In genomic region chr22:37944423-37944822, GRCh38 we compare ENCODE assay signal across 19 cellular contexts. TPM values are rescaled to one million over a fixed set of nuclear protein-coding genes. Genes with fewer than 3 reads are reported as not detected.
"Had no signal": no experiment of that assay in that cellular context is flagged by ENCODE, and none has a peak within 500 bp of the region (broad histone marks: within the 10 kb centered on the region; RNA-seq: fewer than 3 reads in every experiment).

No MANE protein-coding gene starts in this region.

RNA-seq across cellular contexts. Expression of gene C22orf23, which starts 9.0 kb away (rescaled TPM):
- total RNA-seq: activated CD8-positive, alpha-beta T cell treated with anti-CD3 and anti-CD28 coated beads for 36 hours; activated naive CD4-positive, alpha-beta T cell treated with anti-CD3 and anti-CD28 coated beads for 36 hours; activated naive CD4-positive, alpha-beta T cell treated with anti-CD3 and anti-CD28 coated beads, Interleukin-2, amount 50 U/mL, for 72 hours; activated T-helper 1 cell treated with anti-CD3 and anti-CD28 coated beads, Interleukin-12 subunit alpha, Interleukin-12 subunit beta, Interleukin-2, Interleukin-4 antibody, amounts not matched to agents 30 ng/mL and 10 ng/mL and 1 ng/mL, durations not matched to agents 14 hours and 24 hours and 36 hours; aorta; astrocyte; body of pancreas; T-cell; T-helper 1 cell treated with Interleukin-12 subunit alpha and Interleukin-12 subunit beta and Interleukin-4 antibody, amounts not matched to agents 30 ng/mL and 1 ng/mL, for 36 hours; T-helper 17 cell; T-helper 2 cell treated with Interferon-gamma antibody and Interleukin-4, amounts not matched to agents 100 ng/mL and 5 ng/mL, for 36 hours had no signal

RNA-seq across cellular contexts. Expression of gene SOX10, which starts 39.9 kb away (rescaled TPM):
- total RNA-seq: activated B cell treated with CpG ODN at 0.5 μM for 24 hours; activated CD4-positive, alpha-beta memory T cell treated with anti-CD3 and anti-CD28 coated beads for 36 hours; activated CD4-positive, alpha-beta T cell treated with anti-CD3 and anti-CD28 coated beads, Interleukin-2, amount 10 ng/mL, durations not matched to agents 24 days and 14 days; activated CD8-positive, alpha-beta memory T cell treated with anti-CD3 and anti-CD28 coated beads for 36 hours; activated CD8-positive, alpha-beta T cell treated with anti-CD3 and anti-CD28 coated beads for 36 hours; activated naive CD4-positive, alpha-beta T cell treated with anti-CD3 and anti-CD28 coated beads for 36 hours; activated naive CD4-positive, alpha-beta T cell treated with anti-CD3 and anti-CD28 coated beads, Interleukin-2, amount 50 U/mL, for 72 hours; activated naive CD8-positive, alpha-beta T cell treated with anti-CD3 and anti-CD28 coated beads for 36 hours; activated T-cell treated with anti-CD3 and anti-CD28 coated beads, Interleukin-2, amount 50 U/mL, for 4 hours; activated T-cell treated with anti-CD3 and anti-CD28 coated beads, Interleukin-2, amount 50 U/mL, for 72 hours; activated T-helper 1 cell treated with anti-CD3 and anti-CD28 coated beads, Interleukin-12 subunit alpha, Interleukin-12 subunit beta, Interleukin-2, Interleukin-4 antibody, amounts not matched to agents 30 ng/mL and 10 ng/mL and 1 ng/mL, durations not matched to agents 14 hours and 24 hours and 36 hours; activated T-helper 17 cell treated with anti-CD3 and anti-CD28 coated beads, Interleukin-2, amount 50 U/mL, for 72 hours; T-cell; T-helper 1 cell treated with Interleukin-12 subunit alpha and Interleukin-12 subunit beta and Interleukin-4 antibody, amounts not matched to agents 30 ng/mL and 1 ng/mL, for 36 hours; T-helper 17 cell; T-helper 2 cell treated with Interferon-gamma antibody and Interleukin-4, amounts not matched to agents 100 ng/mL and 5 ng/mL, for 36 hours had no signal
